Comparison of ENCODE assay signal across 18 cellular contexts in the genomic region with DNA sequence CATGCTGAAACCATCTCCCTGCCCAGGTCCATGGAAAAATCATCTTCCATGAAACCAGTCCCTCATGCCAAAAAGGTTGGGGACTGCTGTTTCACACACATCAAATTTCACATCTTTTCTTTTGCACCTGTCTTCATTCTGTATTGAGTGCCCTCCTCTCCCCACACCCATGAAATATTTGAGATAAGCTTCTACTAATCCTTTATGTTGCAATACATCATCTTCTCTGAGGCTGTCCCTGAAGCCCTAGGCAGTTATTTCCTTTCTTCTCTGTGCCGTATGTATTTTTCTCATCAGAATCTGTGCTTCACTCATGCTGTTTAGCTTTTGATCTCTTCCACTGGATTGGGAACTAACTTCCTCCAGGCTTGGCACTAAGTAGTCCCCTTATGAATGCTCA.
"Had no signal": no experiment of that assay in that cellular context is flagged by ENCODE, and none has a peak within 500 bp of the region (broad histone marks: within the 10 kb centered on the region; RNA-seq: fewer than 3 reads in every experiment).

No MANE protein-coding gene starts in this region.

- H3K9me3 ChIP-seq: colonic mucosa, esophagus squamous epithelium, gastroesophageal sphincter, sigmoid colon, stomach, thoracic aorta, transverse colon had no signal

- H3K9me3 Mint-ChIP-seq: neural crest cell had no signal

- ATAC-seq: gastroesophageal sphincter; left colon; naive thymus-derived CD4-positive, alpha-beta T cell had no signal

- H3K36me3 ChIP-seq: colonic mucosa had no signal

- H3K4me3 ChIP-seq: colonic mucosa, esophagus squamous epithelium, gastroesophageal sphincter, sigmoid colon, stomach, thoracic aorta, transverse colon had no signal

- H3K27ac ChIP-seq: colonic mucosa, esophagus squamous epithelium, gastroesophageal sphincter, sigmoid colon, stomach, thoracic aorta, transverse colon had no signal

- H3K27me3 Mint-ChIP-seq: naive thymus-derived CD4-positive, alpha-beta T cell had no signal

- H3K27me3 ChIP-seq: colonic mucosa, esophagus squamous epithelium, gastroesophageal sphincter, sigmoid colon, stomach, transverse colon had no signal

- H3K4me3 Mint-ChIP-seq: naive thymus-derived CD4-positive, alpha-beta T cell; neural crest cell had no signal

- DNase-seq: colonic mucosa; dermis blood vessel endothelial cell; esophagus squamous epithelium; foreskin fibroblast; glutamatergic neuron; left colon; naive thymus-derived CD4-positive, alpha-beta T cell; posterior cingulate gyrus; sigmoid colon; small intestine; stimulated activated CD4-positive, alpha-beta T cell treated with anti-CD3 and anti-CD28 coated beads, Interleukin-12 subunit alpha, Interleukin-12 subunit beta, amount 100 ng/mL, for 4 hours; stimulated activated naive CD4-positive, alpha-beta T cell; stomach; substantia nigra; transverse colon had no signal
